Comparison of ENCODE assay signal across 32 cellular contexts in the genomic region with DNA sequence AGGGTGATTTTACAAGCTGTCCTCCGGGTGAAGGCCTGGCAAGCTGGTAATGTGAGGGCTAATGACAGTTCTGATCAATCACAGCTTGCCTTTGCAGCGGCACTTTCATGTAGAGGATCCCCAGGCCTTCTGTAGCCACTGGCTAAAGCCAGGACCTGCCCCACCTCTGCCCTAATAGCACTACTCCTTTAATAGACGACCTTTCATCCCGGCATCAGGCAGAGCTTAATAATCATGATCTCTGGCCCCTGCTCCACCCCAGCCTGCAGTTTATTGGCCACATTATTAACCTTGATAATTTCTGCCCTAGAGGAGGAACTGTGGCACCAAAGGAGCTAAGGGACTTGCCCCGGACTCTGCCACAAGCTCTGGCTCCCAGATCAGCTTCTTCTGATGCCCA.
"Had no signal": no experiment of that assay in that cellular context is flagged by ENCODE, and none has a peak within 500 bp of the region (broad histone marks: within the 10 kb centered on the region; RNA-seq: fewer than 3 reads in every experiment).

No MANE protein-coding gene starts in this region.

- H3K4me3 ChIP-seq: ascending aorta, breast epithelium, cardiac muscle cell, coronary artery, dorsolateral prefrontal cortex had no signal

- H3K9me3 Mint-ChIP-seq: activated CD4-positive, alpha-beta memory T cell treated with anti-CD3 and anti-CD28 coated beads for 36 hours; activated CD4-positive, alpha-beta T cell treated with anti-CD3 and anti-CD28 coated beads, Interleukin-2, amount 10 ng/mL, durations not matched to agents 24 days and 14 days; activated T-cell treated with anti-CD3 and anti-CD28 coated beads, Interleukin-2, amount 50 U/mL, for 24 hours; dendritic cell treated with granulocyte-macrophage colony-stimulating factor and Interleukin-4, amounts not matched to agents 40 ng/mL and 50 ng/mL, for 4 days; endodermal cell; T-helper 2 cell treated with Interferon-gamma antibody and Interleukin-4, amounts not matched to agents 5 μg/mL and 100 μg/mL, for 36 hours had no signal

- ATAC-seq: activated CD4-positive, alpha-beta T cell treated with anti-CD3 and anti-CD28 coated beads for 36 hours; activated CD8-positive, alpha-beta memory T cell treated with anti-CD3 and anti-CD28 coated beads, Interleukin-2, amount 10 ng/mL, durations not matched to agents 7 days and 5 days; activated CD8-positive, alpha-beta T cell treated with anti-CD3 and anti-CD28 coated beads, Interleukin-2, amount 10 ng/mL, durations not matched to agents 7 days and 5 days; activated naive CD4-positive, alpha-beta T cell treated with anti-CD3 and anti-CD28 coated beads, Interleukin-2, amount 50 U/mL, for 72 hours; activated T-cell treated with anti-CD3 and anti-CD28 coated beads, Interleukin-2, amount 50 U/mL, for 72 hours; esophagus mucosa; T-helper 17 cell had no signal

- H3K27ac Mint-ChIP-seq: activated CD4-positive, alpha-beta memory T cell treated with anti-CD3 and anti-CD28 coated beads for 36 hours; activated CD4-positive, alpha-beta T cell treated with anti-CD3 and anti-CD28 coated beads for 36 hours; activated CD4-positive, alpha-beta T cell treated with anti-CD3 and anti-CD28 coated beads, Interleukin-2, amount 10 ng/mL, durations not matched to agents 24 days and 14 days; activated CD8-positive, alpha-beta memory T cell treated with anti-CD3 and anti-CD28 coated beads, Interleukin-2, amount 10 ng/mL, durations not matched to agents 7 days and 5 days; activated CD8-positive, alpha-beta T cell treated with anti-CD3 and anti-CD28 coated beads, Interleukin-2, amount 10 ng/mL, durations not matched to agents 7 days and 5 days; activated naive CD4-positive, alpha-beta T cell treated with anti-CD3 and anti-CD28 coated beads, Interleukin-2, amount 10 ng/mL, durations not matched to agents 7 days and 5 days; activated naive CD4-positive, alpha-beta T cell treated with anti-CD3 and anti-CD28 coated beads, Interleukin-2, amount 50 U/mL, for 72 hours; activated naive CD8-positive, alpha-beta T cell treated with anti-CD3 and anti-CD28 coated beads, Interleukin-2, amount 10 ng/mL, durations not matched to agents 7 days and 5 days; activated T-cell treated with anti-CD3 and anti-CD28 coated beads, Interleukin-2, amount 50 U/mL, for 24 hours; activated T-cell treated with anti-CD3 and anti-CD28 coated beads, Interleukin-2, amount 50 U/mL, for 72 hours; brain; dendritic cell treated with granulocyte-macrophage colony-stimulating factor and Interleukin-4, amounts not matched to agents 40 ng/mL and 50 ng/mL, for 4 days; endodermal cell; T-helper 17 cell; T-helper 2 cell treated with Interferon-gamma antibody and Interleukin-4, amounts not matched to agents 5 μg/mL and 100 μg/mL, for 36 hours had no signal

- H3K27me3 ChIP-seq: ascending aorta, breast epithelium, cardiac muscle cell had no signal

- H3K9me3 ChIP-seq: ascending aorta, breast epithelium had no signal

- DNase-seq: activated CD4-positive, alpha-beta memory T cell treated with anti-CD3 and anti-CD28 coated beads for 36 hours; activated CD4-positive, alpha-beta T cell treated with anti-CD3 and anti-CD28 coated beads for 36 hours; activated CD4-positive, alpha-beta T cell treated with anti-CD3 and anti-CD28 coated beads, Interleukin-2, amount 10 ng/mL, durations not matched to agents 24 days and 14 days; activated CD4-positive, CD25-positive, alpha-beta regulatory T cell; activated CD4-positive, CD25-positive, alpha-beta regulatory T cell treated with anti-CD3 and anti-CD28 coated beads, Interleukin-2, amount 50 U/mL, for 72 hours; activated CD8-positive, alpha-beta memory T cell treated with anti-CD3 and anti-CD28 coated beads, Interleukin-2, amount 10 ng/mL, durations not matched to agents 7 days and 5 days; activated CD8-positive, alpha-beta memory T cell treated with anti-CD3 and anti-CD28 coated beads, Interleukin-2, amount 50 U/mL, for 4 hours; activated CD8-positive, alpha-beta T cell treated with anti-CD3 and anti-CD28 coated beads, Interleukin-2, amount 10 ng/mL, durations not matched to agents 7 days and 5 days; activated gamma-delta T cell; activated naive CD4-positive, alpha-beta T cell; activated naive CD4-positive, alpha-beta T cell treated with anti-CD3 and anti-CD28 coated beads, Interleukin-2, amount 10 ng/mL, durations not matched to agents 7 days and 5 days; activated naive CD8-positive, alpha-beta T cell treated with anti-CD3 and anti-CD28 coated beads, Interleukin-2, amount 10 ng/mL, durations not matched to agents 7 days and 5 days; activated T-cell treated with anti-CD3 and anti-CD28 coated beads, Interleukin-2, amount 50 U/mL, for 24 hours; activated T-cell treated with anti-CD3 and anti-CD28 coated beads, Interleukin-2, amount 50 U/mL, for 72 hours; dorsolateral prefrontal cortex; effector memory CD4-positive, alpha-beta T cell; endodermal cell; foreskin fibroblast; T-helper 1 cell; T-helper 17 cell; T1000 had no signal

- H3K36me3 ChIP-seq: ascending aorta, breast epithelium, cardiac muscle cell had no signal

- H3K27ac ChIP-seq: ascending aorta, breast epithelium, cardiac muscle cell, coronary artery, dorsolateral prefrontal cortex had no signal

- H3K4me3 Mint-ChIP-seq: activated CD4-positive, alpha-beta memory T cell treated with anti-CD3 and anti-CD28 coated beads for 36 hours; activated CD4-positive, alpha-beta T cell treated with anti-CD3 and anti-CD28 coated beads for 36 hours; activated CD4-positive, alpha-beta T cell treated with anti-CD3 and anti-CD28 coated beads, Interleukin-2, amount 10 ng/mL, durations not matched to agents 24 days and 14 days; activated CD8-positive, alpha-beta memory T cell treated with anti-CD3 and anti-CD28 coated beads, Interleukin-2, amount 10 ng/mL, durations not matched to agents 7 days and 5 days; activated CD8-positive, alpha-beta T cell treated with anti-CD3 and anti-CD28 coated beads, Interleukin-2, amount 10 ng/mL, durations not matched to agents 7 days and 5 days; activated naive CD4-positive, alpha-beta T cell treated with anti-CD3 and anti-CD28 coated beads, Interleukin-2, amount 10 ng/mL, durations not matched to agents 7 days and 5 days; activated naive CD8-positive, alpha-beta T cell treated with anti-CD3 and anti-CD28 coated beads, Interleukin-2, amount 10 ng/mL, durations not matched to agents 7 days and 5 days; activated T-cell treated with anti-CD3 and anti-CD28 coated beads, Interleukin-2, amount 50 U/mL, for 24 hours; activated T-cell treated with anti-CD3 and anti-CD28 coated beads, Interleukin-2, amount 50 U/mL, for 72 hours; brain; central memory CD8-positive, alpha-beta T cell; dendritic cell treated with granulocyte-macrophage colony-stimulating factor and Interleukin-4, amounts not matched to agents 40 ng/mL and 50 ng/mL, for 4 days; endodermal cell; T-helper 17 cell; T-helper 2 cell treated with Interferon-gamma antibody and Interleukin-4, amounts not matched to agents 5 μg/mL and 100 μg/mL, for 36 hours had no signal

- H3K4me1 Mint-ChIP-seq: activated CD4-positive, alpha-beta T cell treated with anti-CD3 and anti-CD28 coated beads for 36 hours; activated CD4-positive, alpha-beta T cell treated with anti-CD3 and anti-CD28 coated beads, Interleukin-2, amount 10 ng/mL, durations not matched to agents 24 days and 14 days; activated CD8-positive, alpha-beta memory T cell treated with anti-CD3 and anti-CD28 coated beads, Interleukin-2, amount 10 ng/mL, durations not matched to agents 7 days and 5 days; activated naive CD4-positive, alpha-beta T cell treated with anti-CD3 and anti-CD28 coated beads, Interleukin-2, amount 10 ng/mL, durations not matched to agents 7 days and 5 days; activated naive CD8-positive, alpha-beta T cell treated with anti-CD3 and anti-CD28 coated beads, Interleukin-2, amount 10 ng/mL, durations not matched to agents 7 days and 5 days; brain; central memory CD8-positive, alpha-beta T cell; endodermal cell; T-helper 17 cell had no signal

- H3K36me3 Mint-ChIP-seq: activated CD4-positive, alpha-beta memory T cell treated with anti-CD3 and anti-CD28 coated beads for 36 hours; activated CD8-positive, alpha-beta memory T cell treated with anti-CD3 and anti-CD28 coated beads, Interleukin-2, amount 10 ng/mL, durations not matched to agents 7 days and 5 days; activated naive CD4-positive, alpha-beta T cell treated with anti-CD3 and anti-CD28 coated beads, Interleukin-2, amount 10 ng/mL, durations not matched to agents 7 days and 5 days; activated naive CD4-positive, alpha-beta T cell treated with anti-CD3 and anti-CD28 coated beads, Interleukin-2, amount 50 U/mL, for 72 hours; activated naive CD8-positive, alpha-beta T cell treated with anti-CD3 and anti-CD28 coated beads, Interleukin-2, amount 10 ng/mL, durations not matched to agents 7 days and 5 days; brain had no signal

- H3K4me1 ChIP-seq: ascending aorta, breast epithelium had no signal

- FAIRE-seq: frontal cortex had no signal
